ENCODE assay signal across 13 cellular contexts in genomic region chr5:73274121-73274520, GRCh38.
"Had no signal": no experiment of that assay in that cellular context is flagged by ENCODE, and none has a peak within 500 bp of the region (broad histone marks: within the 10 kb centered on the region; RNA-seq: fewer than 3 reads in every experiment).

No MANE protein-coding gene starts in this region.

- H3K36me3 ChIP-seq: left lung had no signal

- H3K9me3 Mint-ChIP-seq: activated CD4-positive, alpha-beta T cell treated with anti-CD3 and anti-CD28 coated beads, Interleukin-2, amount 10 ng/mL, durations not matched to agents 7 days and 5 days; activated T-cell treated with anti-CD3 and anti-CD28 coated beads, Interleukin-2, amount 50 U/mL, for 24 hours; activated T-helper 2 cell treated with anti-CD3 and anti-CD28 coated beads, Interferon-gamma antibody, Interleukin-2, Interleukin-4, amounts not matched to agents 10 μg/mL and 5 μg/mL and 100 μg/mL, durations not matched to agents 14 hours and 24 hours and 36 hours; stimulated activated naive CD8-positive, alpha-beta T cell treated with anti-CD3 and anti-CD28 coated beads, Interleukin-15, amount 100 ng/mL, for 72 hours; T-helper 1 cell treated with Interleukin-12 subunit alpha and Interleukin-12 subunit beta and Interleukin-4 antibody, amounts not matched to agents 30 μg/mL and 1 μg/mL, for 36 hours; type B pancreatic cell had no signal

- H3K27ac Mint-ChIP-seq: activated CD4-positive, alpha-beta T cell treated with anti-CD3 and anti-CD28 coated beads, Interleukin-2, amount 10 ng/mL, durations not matched to agents 7 days and 5 days; activated CD8-positive, alpha-beta T cell treated with anti-CD3 and anti-CD28 coated beads, Interleukin-2, amount 10 ng/mL, durations not matched to agents 7 days and 5 days; activated T-cell treated with anti-CD3 and anti-CD28 coated beads, Interleukin-2, amount 50 U/mL, for 24 hours; activated T-helper 2 cell treated with anti-CD3 and anti-CD28 coated beads, Interferon-gamma antibody, Interleukin-2, Interleukin-4, amounts not matched to agents 10 μg/mL and 5 μg/mL and 100 μg/mL, durations not matched to agents 14 hours and 24 hours and 36 hours; stimulated activated naive CD8-positive, alpha-beta T cell treated with anti-CD3 and anti-CD28 coated beads, Interleukin-15, amount 100 ng/mL, for 72 hours; T-helper 1 cell treated with Interleukin-12 subunit alpha and Interleukin-12 subunit beta and Interleukin-4 antibody, amounts not matched to agents 30 μg/mL and 1 μg/mL, for 36 hours; type B pancreatic cell had no signal

- DNase-seq: activated CD4-positive, alpha-beta T cell treated with anti-CD3 and anti-CD28 coated beads, Interleukin-2, amount 10 ng/mL, durations not matched to agents 7 days and 5 days; activated CD8-positive, alpha-beta T cell treated with anti-CD3 and anti-CD28 coated beads, Interleukin-2, amount 10 ng/mL, durations not matched to agents 7 days and 5 days; activated naive CD4-positive, alpha-beta T cell treated with Interleukin-2 at 50 U/mL for 16 hours; activated T-cell treated with anti-CD3 and anti-CD28 coated beads, Interleukin-2, amount 50 U/mL, for 24 hours; cortex of kidney; left lung; stimulated activated naive CD8-positive, alpha-beta T cell treated with anti-CD3 and anti-CD28 coated beads, Interleukin-15, amount 100 ng/mL, for 72 hours had no signal

- ATAC-seq: activated CD4-positive, CD25-positive, alpha-beta regulatory T cell treated with anti-CD3 and anti-CD28 coated beads, Interleukin-2, amount 50 U/mL, for 24 hours; activated CD8-positive, alpha-beta T cell treated with anti-CD3 and anti-CD28 coated beads, Interleukin-2, amount 10 ng/mL, durations not matched to agents 7 days and 5 days; stimulated activated naive CD8-positive, alpha-beta T cell treated with anti-CD3 and anti-CD28 coated beads, Interleukin-15, amount 100 ng/mL, for 72 hours had no signal

- H3K27me3 ChIP-seq: testis had no signal

- H3K4me1 ChIP-seq: testis had no signal

- H3K36me3 Mint-ChIP-seq: type B pancreatic cell had no signal

- H3K27ac ChIP-seq: left lung, testis had no signal

- H3K4me3 ChIP-seq: left lung, testis had no signal

- FAIRE-seq: endometrium had no signal

- H3K9me3 ChIP-seq: left lung, testis had no signal
